In genomic region chr12:131793623-131794022, GRCh38 we compare ENCODE assay signal across 21 cellular contexts. TPM values are rescaled to one million over a fixed set of nuclear protein-coding genes. Genes with fewer than 3 reads are reported as not detected.
DNase-seq lines count a peak whose midpoint lies in the region; ATAC-seq, FAIRE-seq and TF ChIP-seq lines count a peak whose summit lies in the region.
"Had no signal": no experiment of that assay in that cellular context is flagged by ENCODE, and none has a peak within 500 bp of the region (broad histone marks: within the 10 kb centered on the region; RNA-seq: fewer than 3 reads in every experiment).

No MANE protein-coding gene starts in this region.

- H2BK5ac ChIP-seq in H1 (ENCODE audit: low read depth, low read length) = no peak overlapping the region
- H2BK5ac ChIP-seq in mesendoderm (ENCODE audit: low read length) = no peak overlapping the region

- H3K27me3 ChIP-seq in H1 (replicated peaks in 1 of 4; ENCODE audit: control insufficient read depth in 3 of 4, extremely low read depth in 1 of 4, insufficient read depth in 3 of 4, low read length in 3 of 4) = no peaks in the 10 kb centered on the region
- no peaks in the 10 kb centered on the region for H3K27me3 ChIP-seq in mesendoderm (ENCODE audit: insufficient read depth, low read length, poor library complexity)
- H3K27me3 ChIP-seq: heart left ventricle, upper lobe of left lung had no signal

- H3K27ac ChIP-seq in H1 (ENCODE audit: low read depth, low read length) (no peak overlapping the region), mesendoderm (ENCODE audit: low read depth, low read length) (no peak overlapping the region)
- H3K27ac ChIP-seq: heart left ventricle, upper lobe of left lung had no signal

- no peak overlapping the region for H3K4me2 ChIP-seq in H1 (ENCODE audit: insufficient read depth in 1 of 2, low read depth in 2 of 2, low read length in 2 of 2)
- no peak overlapping the region for H3K4me2 ChIP-seq in mesendoderm (ENCODE audit: low read length)

- no peak for TF ChIP-seq RAD21 in H1 (IDR thresholded peaks at IDR 0.05 in 1 of 2, conservative IDR thresholded peaks at IDR 0.05 in 1 of 2; ENCODE audit: low read depth in 2 of 2, low read length in 2 of 2)

- no peak overlapping the region for H4K5ac ChIP-seq in H1 (ENCODE audit: insufficient read length, low read depth, low read length)
- no peak overlapping the region for H4K5ac ChIP-seq in mesendoderm (ENCODE audit: low read length)

- H4K91ac ChIP-seq in H1 (replicated peaks; ENCODE audit: insufficient read length, low read length) = no peak overlapping the region

- H2BK120ac ChIP-seq in H1 (replicated peaks; ENCODE audit: low read depth, low read length) (no peak overlapping the region), mesendoderm (ENCODE audit: low read depth, low read length) (no peak overlapping the region)

- H3K4me1 ChIP-seq in H1 (replicated peaks in 1 of 4; ENCODE audit: control insufficient read depth in 3 of 4, insufficient read depth in 4 of 4, low read length in 3 of 4) = peaks cover 0 to 17% (median 12%) of the 10 kb centered on the region in 4 experiments; a peak in 6 of 7 replicates
- H3K4me1 ChIP-seq in mesendoderm (ENCODE audit: control insufficient read depth, low read depth, low read length) = peaks cover 5% of the 10 kb centered on the region
- H3K4me1 ChIP-seq: heart left ventricle had no signal

- TF ChIP-seq EP300 in H1 (IDR thresholded peaks at IDR 0.05; ENCODE audit: borderline replicate concordance in 1 of 2, low read depth in 2 of 2, low read length in 2 of 2) = no peak

- H3K18ac ChIP-seq in H1 (ENCODE audit: extremely low read depth, low read length) (no peak overlapping the region), mesendoderm (ENCODE audit: low read length) (no peak overlapping the region)

- H4K8ac ChIP-seq in H1 (ENCODE audit: extremely low read depth, insufficient read depth, low read length) (no peak overlapping the region; the same call in 1 of the 2 replicates), mesendoderm (ENCODE audit: low read depth, low read length) (no peak overlapping the region)

- no peaks in the 10 kb centered on the region for H3K79me2 ChIP-seq in H1 (ENCODE audit: control insufficient read depth in 1 of 2, insufficient read depth in 2 of 2, low read length in 2 of 2)
- no peaks in the 10 kb centered on the region for H3K79me2 ChIP-seq in mesendoderm (ENCODE audit: control insufficient read depth, insufficient read depth, low read length)

- no peaks in the 10 kb centered on the region for H3K9me3 ChIP-seq in H1 (ENCODE audit: insufficient read depth in 2 of 2, low read depth in 1 of 2, low read length in 1 of 2)
- H3K9me3 ChIP-seq: upper lobe of left lung had no signal

- FAIRE-seq in H1 (lab: Jason Lieb, UNC) = no peak
- FAIRE-seq: endothelial cell of umbilical vein, GM12891, small intestine had no signal

- H4K20me1 ChIP-seq in H1 (replicated peaks in 1 of 2; ENCODE audit: control insufficient read depth in 1 of 2, insufficient read depth in 2 of 2, low read length in 2 of 2) = peaks cover 0 to 3% of the 10 kb centered on the region in 2 experiments

- no peak for TF ChIP-seq POLR2A in H1 (IDR thresholded peaks at IDR 0.05; ENCODE audit: control extremely low read depth in 1 of 2, low read depth in 2 of 2, low read length in 2 of 2)

- H2AFZ ChIP-seq in H1 (ENCODE audit: low read length) = no peak overlapping the region

- H2BK20ac ChIP-seq in H1 (ENCODE audit: low read length) = no peak overlapping the region

- H3K9ac ChIP-seq in H1 (replicated peaks in 1 of 4; ENCODE audit: extremely low read depth in 1 of 4, low read depth in 3 of 4, low read length in 3 of 4) (no peak overlapping the region), mesendoderm (ENCODE audit: low read length) (no peak overlapping the region)

- no peak overlapping the region for H2BK15ac ChIP-seq in H1 (ENCODE audit: low read length)
- no peak overlapping the region for H2BK15ac ChIP-seq in mesendoderm (replicated peaks; ENCODE audit: low read depth)

- POLR2A ChIA-PET in H1 (lab: Charles Lee; ENCODE audit: partially characterized antibody) = no interaction called here

- no peak overlapping the region for H3K14ac ChIP-seq in H1 (ENCODE audit: insufficient read length)

- 81% methylated on average over 15 of the region's 15 CpGs; no CpG with 5 or more reads in 1 of the 2 experiments for WGBS in H1 (ENCODE audit: extremely low coverage in 1 of 2, insufficient coverage in 1 of 2, insufficient read length in 1 of 2, insufficient replicate concordance in 2 of 2, low coverage in 1 of 2, low lambda C conversion rate in 2 of 2, missing lambda C conversion rate in 1 of 2), 2 experiments
- no CpG with 5 or more reads among the region's 15 CpGs for WGBS in mesendoderm (ENCODE audit: extremely low coverage, insufficient coverage, low lambda C conversion rate)

- CTCF ChIA-PET in H1 (lab: Charles Lee; ENCODE audit: partially characterized antibody) = interaction anchor here (1.2 kb wide), 1 partner anchor 17 kb away, joined by 5 read pairs; no protein-coding TSS in a partner anchor

- H3K4me3 ChIP-seq in AG09309 (ENCODE audit: control insufficient read depth, low read depth, low read length) (no peak overlapping the region), H1 (ENCODE audit: extremely low read depth in 1 of 4, insufficient read depth in 2 of 4, low read depth in 3 of 4, low read length in 4 of 4) (no peak overlapping the region), mesendoderm (ENCODE audit: low read length) (no peak overlapping the region)
- H3K4me3 ChIP-seq: heart left ventricle, K562, upper lobe of left lung had no signal

- TF ChIP-seq CTCF in AG09309 (IDR thresholded peaks at IDR 0.05; ENCODE audit: control insufficient read depth, insufficient read depth, low read depth, low read length, missing control alignments) (no peak), H1 (IDR thresholded peaks at IDR 0.05; ENCODE audit: control extremely low read depth in 1 of 3, insufficient read depth in 1 of 3, low read depth in 1 of 3, low read length in 3 of 3) (no peak)

- peaks cover 0 to 24% (median 15%) of the 10 kb centered on the region in 4 experiments; a peak in 6 of 8 replicates for H3K36me3 ChIP-seq in H1 (ENCODE audit: control insufficient read depth in 2 of 4, insufficient read depth in 4 of 4, low read length in 3 of 4)
- peaks cover 2% of the 10 kb centered on the region for H3K36me3 ChIP-seq in mesendoderm (ENCODE audit: control insufficient read depth, insufficient read depth, low read length)

- no peak overlapping the region for H2AK5ac ChIP-seq in H1 (ENCODE audit: low read depth, low read length)
- H2AK5ac ChIP-seq in mesendoderm (ENCODE audit: low read length) = no peak overlapping the region

- no peaks in the 10 kb centered on the region for H3K79me1 ChIP-seq in H1 (ENCODE audit: low read depth, low read length)
- no peaks in the 10 kb centered on the region for H3K79me1 ChIP-seq in mesendoderm (ENCODE audit: low read length)

- H3K23ac ChIP-seq in H1 (ENCODE audit: insufficient read length) (no peak overlapping the region), mesendoderm (ENCODE audit: low read length) (no peak overlapping the region)

- no peak overlapping the region for H3K4ac ChIP-seq in H1 (replicated peaks; ENCODE audit: insufficient read length, low read depth, low read length)
- no peak overlapping the region for H3K4ac ChIP-seq in mesendoderm (ENCODE audit: low read depth, low read length)

- 0 out of 2 replicates have a peak overlapping the region, but pooled peaks have one; percentile 39 for H2BK12ac ChIP-seq in H1 (ENCODE audit: low read depth, low read length)

- no peak for ATAC-seq in GM21619 (IDR thresholded peaks at IDR 0.05; ENCODE audit: unreplicated experiment)
- ATAC-seq: heart left ventricle; K562; stimulated activated effector memory CD8-positive, alpha-beta T cell treated with anti-CD3 and anti-CD28 coated beads, Interleukin-12 subunit alpha, Interleukin-12 subunit beta, amount 100 ng/mL, for 72 hours had no signal

- DNase-seq in AG09309 (ENCODE audit: low read depth) (peak; percentile 61), LHCN-M2 (ENCODE audit: low read depth) (peak; percentile 36), H1 (ENCODE audit: low read depth in 1 of 2, low spot score in 2 of 2) (no peak), mesendoderm (peak; percentile 41), SK-N-DZ (ENCODE audit: low spot score) (no peak), kidney tubule cell (ENCODE audit: low spot score) (no peak)
- DNase-seq in stimulated activated CD4-positive, alpha-beta T cell treated with anti-CD3 and anti-CD28 coated beads, Interleukin-12 subunit alpha, Interleukin-12 subunit beta, amount 100 ng/mL, for 4 hours = no peak
- DNase-seq: activated CD4-positive, alpha-beta T cell treated with anti-CD3 and anti-CD28 coated beads for 48 hours; activated T-cell treated with anti-CD3 and anti-CD28 coated beads for 4 hours; heart left ventricle; islet precursor cell; NCI-H1417; SHP77 treated with DMSO at 0.1 percent for 48 hours; small intestine; T-helper 9 cell; upper lobe of left lung had no signal

- H3K56ac ChIP-seq in H1 (replicated peaks; ENCODE audit: insufficient read length, low read depth, low read length) = no peak overlapping the region
- no peak overlapping the region for H3K56ac ChIP-seq in mesendoderm (ENCODE audit: low read length)

- H3K23me2 ChIP-seq in H1 (ENCODE audit: low read depth, low read length) = no peaks in the 10 kb centered on the region

TF ChIP-seq in H1, 55 proteins besides CTCF, POLR2A, EP300 and RAD21 (continues in another document):
- TF ChIP-seq TAF1 (IDR thresholded peaks at IDR 0.05; ENCODE audit: low read depth, low read length) (no peak), HDAC6 (IDR thresholded peaks at IDR 0.05; ENCODE audit: low read depth, low read length) (no peak), RNF2 (IDR thresholded peaks at IDR 0.05; ENCODE audit: borderline replicate concordance, low read depth, low read length, missing control alignments, poor library complexity, severe bottlenecking) (no peak), CHD1 (IDR thresholded peaks at IDR 0.05; ENCODE audit: low read depth, low read length) (no peak), ASH2L (IDR thresholded peaks at IDR 0.05; ENCODE audit: low read length) (no peak), JUND (IDR thresholded peaks at IDR 0.05; ENCODE audit: low read length) (no peak)

RNA-seq across cellular contexts. Expression of gene MMP17, which starts 34.6 kb away (rescaled TPM):
- total RNA-seq in LHCN-M2 (2014; rRNA removed) = 33.1 and 41.7 TPM in 2 replicates
- 31.8 TPM for polyA plus RNA-seq in LHCN-M2 (2012)
- 34.4 and 41.3 TPM in 2 replicates for total RNA-seq in H1 (2021; fragmentation: NEBNext Ultra II Directional; extraction: Animal tissue kit (Norgen Biotek cat#: 25700))
- polyA plus RNA-seq in H1 (2011; rRNA removed) = 53.8 and 55.7 TPM in 2 replicates
- polyA plus RNA-seq in H1 (2011; cell fraction: cytosol; rRNA removed) = 44.7 TPM
- 141 TPM for polyA plus RNA-seq in H1 (2011; cell fraction: nucleus; rRNA removed)
- polyA plus RNA-seq in H1 (2012, experiment 1 of 2) = 22.5 to 51.9 TPM (median 46.7 TPM) in 4 replicates
- 23.0 TPM for polyA plus RNA-seq in H1 (2012, experiment 2 of 2)
- 35.2 TPM for polyA plus RNA-seq in H1 (2013, experiment 1 of 2)
- polyA plus RNA-seq in H1 (2013, experiment 2 of 2) = 33.5 TPM
- 17.4 and 19.1 TPM in 2 replicates for polyA minus RNA-seq in H1 (2011; rRNA and poly(A)+ RNA removed)
- 24.2 TPM for polyA minus RNA-seq in H1 (2011; cell fraction: cytosol; rRNA and poly(A)+ RNA removed)
- polyA minus RNA-seq in H1 (2011; cell fraction: nucleus; rRNA and poly(A)+ RNA removed) = 47.2 TPM
- 5.5 TPM for polyA plus RNA-seq in mesendoderm (2013, experiment 1 of 2)
- 5.9 TPM for polyA plus RNA-seq in mesendoderm (2013, experiment 2 of 2)
- 58.1 and 70.5 TPM in 2 replicates for polyA plus RNA-seq in SK-N-DZ (2014; cell fraction: cytosol; rRNA removed)
- 85.7 and 155 TPM in 2 replicates for polyA plus RNA-seq in SK-N-DZ (2014; cell fraction: nucleus; rRNA removed)

Comparison
In these comparisons a context has a peak if more than half of its experiments do, and no peak if none do; other contexts are left out.
1. DNase-seq: peak in AG09309 (single experiment), LHCN-M2 (single experiment) and mesendoderm (single experiment); none in H1 (0 of 2), SK-N-DZ (single experiment), kidney tubule cell (single experiment) and stimulated activated CD4-positive, alpha-beta T cell treated with anti-CD3 and anti-CD28 coated beads, Interleukin-12 subunit alpha, Interleukin-12 subunit beta, amount 100 ng/mL, for 4 hours (single experiment).